In genomic region chr13:42777476-42777875, GRCh38 we compare ENCODE assay signal across 20 cellular contexts. TPM values are rescaled to one million over a fixed set of nuclear protein-coding genes. Genes with fewer than 3 reads are reported as not detected.
DNase-seq lines count a peak whose midpoint lies in the region; ATAC-seq, FAIRE-seq and TF ChIP-seq lines count a peak whose summit lies in the region.
"Had no signal": no experiment of that assay in that cellular context is flagged by ENCODE, and none has a peak within 500 bp of the region (broad histone marks: within the 10 kb centered on the region; RNA-seq: fewer than 3 reads in every experiment).

No MANE protein-coding gene starts in this region.

- peak; percentile 19 for DNase-seq in ELR (ENCODE audit: low read depth)
- DNase-seq in NCI-H526 (lab: John Stamatoyannopoulos, UW) = peak; percentile 72 to 74
- DNase-seq in bronchial epithelial cell (ENCODE audit: low read depth) = peak; percentile 18
- DNase-seq in foreskin fibroblast = peak; percentile 40 to 47
- DNase-seq in NCI-H510A treated with DMSO at 0.1 percent for 48 hours (lab: John Stamatoyannopoulos, UW) = no peak
- DNase-seq in T-helper 1 cell = no peak
- DNase-seq in left lobe of liver (ENCODE audit: low spot score) = no peak
- DNase-seq: 8988T; Calu3; CD4-positive, alpha-beta memory T cell; GDM1 had no signal

- H3K4me3 ChIP-seq in bronchial epithelial cell (ENCODE audit: low read depth, low read length) (no peak overlapping the region), foreskin fibroblast (ENCODE audit: low read depth in 1 of 2, low read length in 2 of 2) (no peak overlapping the region)
- H3K4me3 ChIP-seq: BLaER1, HAP-1, K562 had no signal

- FAIRE-seq in bronchial epithelial cell (lab: Jason Lieb, UNC) = no peak
- FAIRE-seq: GM12892, GM18507, H1, K562 had no signal

- TF ChIP-seq CTCF in bronchial epithelial cell (IDR thresholded peaks at IDR 0.05; ENCODE audit: insufficient read depth, low read length, severe bottlenecking) = no peak
- TF ChIP-seq CTCF in foreskin fibroblast (IDR thresholded peaks at IDR 0.05; ENCODE audit: low read depth, low read length) = no peak

- no peak for ATAC-seq in HG02981 (IDR thresholded peaks at IDR 0.05; ENCODE audit: unreplicated experiment)
- no peak for ATAC-seq in left lobe of liver
- ATAC-seq: K562 had no signal

- no peaks in the 10 kb centered on the region for H3K27me3 ChIP-seq in bronchial epithelial cell (ENCODE audit: control insufficient read depth, insufficient read depth, low read length)
- H3K27me3 ChIP-seq: BLaER1 had no signal

- H3K36me3 ChIP-seq in bronchial epithelial cell (ENCODE audit: control insufficient read depth, insufficient read depth, low read length) = no peaks in the 10 kb centered on the region
- H3K36me3 ChIP-seq: BLaER1, HAP-1 had no signal

RNA-seq across cellular contexts. Expression of gene FAM216B, which starts 3.9 kb away (rescaled TPM):
- total RNA-seq in bronchial epithelial cell = not detected in 2 replicates
- not detected for total RNA-seq in left lobe of liver
- total RNA-seq: A673; Calu3; CD4-positive, alpha-beta memory T cell; H1; HT1080; K562 had no signal

Comparison
In these comparisons a context has a peak if more than half of its experiments do, and no peak if none do; other contexts are left out.
1. DNase-seq: peak in ELR (single experiment), NCI-H526 (2 of 2), bronchial epithelial cell (single experiment) and foreskin fibroblast (2 of 2); none in NCI-H510A treated with DMSO at 0.1 percent for 48 hours (single experiment), T-helper 1 cell (0 of 5) and left lobe of liver (single experiment).